ENCODE assay signal across 27 cellular contexts in genomic region chr1:161179698-161180097, GRCh38. TPM values are rescaled to one million over a fixed set of nuclear protein-coding genes. Genes with fewer than 3 reads are reported as not detected.
DNase-seq lines count a peak whose midpoint lies in the region; ATAC-seq and TF ChIP-seq lines count a peak whose summit lies in the region.
"Had no signal": no experiment of that assay in that cellular context is flagged by ENCODE, and none has a peak within 500 bp of the region (broad histone marks: within the 10 kb centered on the region; RNA-seq: fewer than 3 reads in every experiment).

No MANE protein-coding gene starts in this region.

- no peaks in the 10 kb centered on the region for H3K9me3 ChIP-seq in CD8-positive, alpha-beta T cell (ENCODE audit: low read length)
- H3K9me3 ChIP-seq: gastrocnemius medialis, psoas muscle, thoracic aorta had no signal

- no peaks in the 10 kb centered on the region for H3K9me3 Mint-ChIP-seq in activated CD4-positive, alpha-beta memory T cell treated with anti-CD3 and anti-CD28 coated beads, Interleukin-2, amount 10 ng/mL, durations not matched to agents 7 days and 5 days
- H3K9me3 Mint-ChIP-seq in activated CD4-positive, alpha-beta memory T cell treated with anti-CD3 and anti-CD28 coated beads for 36 hours, result no peaks in the 10 kb centered on the region
- H3K9me3 Mint-ChIP-seq in central memory CD8-positive, alpha-beta T cell, result no peaks in the 10 kb centered on the region
- H3K9me3 Mint-ChIP-seq in nephron, result no peaks in the 10 kb centered on the region
- no peaks in the 10 kb centered on the region for H3K9me3 Mint-ChIP-seq in CD8-positive, alpha-beta T cell

- POLR2A ChIA-PET in activated CD4-positive, alpha-beta memory T cell treated with anti-CD3 and anti-CD28 coated beads, Interleukin-2, amount 10 ng/mL, durations not matched to agents 7 days and 5 days (lab: Charles Lee), result interaction anchor here (1.0 to 1.9 kb wide), 2 partner anchors 10 to 13 kb away, joined by 3 to 9 read pairs; partner anchors contain the start of gene PPOX
- POLR2A ChIA-PET in activated CD4-positive, alpha-beta memory T cell treated with anti-CD3 and anti-CD28 coated beads for 36 hours (lab: Charles Lee), result no interaction called here
- POLR2A ChIA-PET in CD8-positive, alpha-beta T cell (lab: Charles Lee), result interaction anchor here (0.9 to 5.5 kb wide), 2 partner anchors 13 to 46 kb away, joined by 3 to 36 read pairs; partner anchors contain the start of genes PPOX and TOMM40L

- H3K36me3 Mint-ChIP-seq in activated CD4-positive, alpha-beta memory T cell treated with anti-CD3 and anti-CD28 coated beads, Interleukin-2, amount 10 ng/mL, durations not matched to agents 7 days and 5 days (ENCODE audit: low read depth), result peaks cover 28% of the 10 kb centered on the region
- peaks cover 7% of the 10 kb centered on the region for H3K36me3 Mint-ChIP-seq in activated CD4-positive, alpha-beta memory T cell treated with anti-CD3 and anti-CD28 coated beads for 36 hours
- H3K36me3 Mint-ChIP-seq in central memory CD8-positive, alpha-beta T cell (ENCODE audit: insufficient read depth), result peaks cover 25% of the 10 kb centered on the region
- peaks cover 9% of the 10 kb centered on the region for H3K36me3 Mint-ChIP-seq in nephron (ENCODE audit: low read depth)
- peaks cover 24% of the 10 kb centered on the region for H3K36me3 Mint-ChIP-seq in CD8-positive, alpha-beta T cell

- no peak overlapping the region for H3K4me3 ChIP-seq in LNCaP clone FGC (ENCODE audit: low read depth, low read length)
- no peak overlapping the region for H3K4me3 ChIP-seq in CD8-positive, alpha-beta T cell (ENCODE audit: low read depth, low read length)
- H3K4me3 ChIP-seq: cardiac muscle cell, coronary artery, gastrocnemius medialis, hepatocyte, PC-9, psoas muscle, thoracic aorta had no signal

- CTCF ChIA-PET in activated CD4-positive, alpha-beta memory T cell treated with anti-CD3 and anti-CD28 coated beads, Interleukin-2, amount 10 ng/mL, durations not matched to agents 7 days and 5 days (lab: Charles Lee), result interaction anchor here (1.0 to 5.5 kb wide), 5 partner anchors 13 to 202 kb away, joined by 3 to 79 read pairs (median 69); partner anchors contain the start of genes NDUFS2, PPOX and TOMM40L
- CTCF ChIA-PET in activated CD4-positive, alpha-beta memory T cell treated with anti-CD3 and anti-CD28 coated beads for 36 hours (lab: Charles Lee), result interaction anchor here (0.9 to 5.3 kb wide), 4 partner anchors 14 to 46 kb away, joined by 3 to 45 read pairs (median 23); partner anchors contain the start of genes PPOX and TOMM40L
- CTCF ChIA-PET in CD8-positive, alpha-beta T cell (lab: Charles Lee), result interaction anchor here (1.1 to 5.8 kb wide), 6 partner anchors 12 to 202 kb away, joined by 3 to 71 read pairs (median 17); partner anchors contain the start of genes PPOX and TOMM40L

- H3K4me1 Mint-ChIP-seq in activated CD4-positive, alpha-beta memory T cell treated with anti-CD3 and anti-CD28 coated beads, Interleukin-2, amount 10 ng/mL, durations not matched to agents 7 days and 5 days, result peaks cover 82% of the 10 kb centered on the region
- peaks cover 73% of the 10 kb centered on the region for H3K4me1 Mint-ChIP-seq in activated CD4-positive, alpha-beta memory T cell treated with anti-CD3 and anti-CD28 coated beads for 36 hours (ENCODE audit: low read depth)
- H3K4me1 Mint-ChIP-seq in central memory CD8-positive, alpha-beta T cell, result peaks cover 82% of the 10 kb centered on the region
- H3K4me1 Mint-ChIP-seq in nephron, result peaks cover 30% of the 10 kb centered on the region
- H3K4me1 Mint-ChIP-seq in CD8-positive, alpha-beta T cell (ENCODE audit: low read depth), result peaks cover 81% of the 10 kb centered on the region

- TF ChIP-seq CTCF in LNCaP clone FGC (IDR thresholded peaks at IDR 0.05; ENCODE audit: control insufficient read depth, extremely low read depth, insufficient read depth), result no peak
- no peak for TF ChIP-seq CTCF in nephron (IDR thresholded peaks at IDR 0.05; ENCODE audit: unreplicated experiment in 3 of 3)
- no peak for TF ChIP-seq CTCF in CD8-positive, alpha-beta T cell (IDR thresholded peaks at IDR 0.05)

- no peak overlapping the region for H3K27ac ChIP-seq in CD8-positive, alpha-beta T cell (ENCODE audit: low read depth, low read length)
- H3K27ac ChIP-seq: cardiac muscle cell, coronary artery, gastrocnemius medialis, hepatocyte, PC-9, psoas muscle, thoracic aorta had no signal

- H3K36me3 ChIP-seq in CD8-positive, alpha-beta T cell (ENCODE audit: insufficient read depth, low read length), result peaks cover 10% of the 10 kb centered on the region
- H3K36me3 ChIP-seq: thoracic aorta had no signal

- intact Hi-C loops in activated CD4-positive, alpha-beta memory T cell treated with anti-CD3 and anti-CD28 coated beads for 36 hours (cut with micrococcal nuclease), result loop anchor here (5.0 kb wide), 1 partner anchor 203 kb away; no protein-coding TSS in a partner anchor
- intact Hi-C loops in CD8-positive, alpha-beta T cell (cut with DNase I, micrococcal nuclease), result no loop called here

- no peaks in the 10 kb centered on the region for H3K27me3 ChIP-seq in CD8-positive, alpha-beta T cell (ENCODE audit: insufficient read depth, low read length)
- H3K27me3 ChIP-seq: cardiac muscle cell, gastrocnemius medialis, hepatocyte had no signal

- no peaks in the 10 kb centered on the region for H3K27me3 Mint-ChIP-seq in activated CD4-positive, alpha-beta memory T cell treated with anti-CD3 and anti-CD28 coated beads, Interleukin-2, amount 10 ng/mL, durations not matched to agents 7 days and 5 days
- no peaks in the 10 kb centered on the region for H3K27me3 Mint-ChIP-seq in activated CD4-positive, alpha-beta memory T cell treated with anti-CD3 and anti-CD28 coated beads for 36 hours
- no peaks in the 10 kb centered on the region for H3K27me3 Mint-ChIP-seq in central memory CD8-positive, alpha-beta T cell
- H3K27me3 Mint-ChIP-seq in nephron (ENCODE audit: low read depth), result no peaks in the 10 kb centered on the region
- no peaks in the 10 kb centered on the region for H3K27me3 Mint-ChIP-seq in CD8-positive, alpha-beta T cell (ENCODE audit: low read depth)

- H3K4me1 ChIP-seq in CD8-positive, alpha-beta T cell (ENCODE audit: insufficient read depth, low read length), result peaks cover 74% of the 10 kb centered on the region

- H3K4me3 Mint-ChIP-seq in activated CD4-positive, alpha-beta memory T cell treated with anti-CD3 and anti-CD28 coated beads, Interleukin-2, amount 10 ng/mL, durations not matched to agents 7 days and 5 days, result no peak overlapping the region
- H3K4me3 Mint-ChIP-seq in activated CD4-positive, alpha-beta memory T cell treated with anti-CD3 and anti-CD28 coated beads for 36 hours, result no peak overlapping the region
- no peak overlapping the region for H3K4me3 Mint-ChIP-seq in central memory CD8-positive, alpha-beta T cell
- H3K4me3 Mint-ChIP-seq in nephron, result peak overlapping the region; percentile 42 to 78 (median 64)
- no peak overlapping the region for H3K4me3 Mint-ChIP-seq in CD8-positive, alpha-beta T cell

- H3K27ac Mint-ChIP-seq in activated CD4-positive, alpha-beta memory T cell treated with anti-CD3 and anti-CD28 coated beads, Interleukin-2, amount 10 ng/mL, durations not matched to agents 7 days and 5 days, result peak overlapping the region; percentile 13
- no peak overlapping the region for H3K27ac Mint-ChIP-seq in activated CD4-positive, alpha-beta memory T cell treated with anti-CD3 and anti-CD28 coated beads for 36 hours
- H3K27ac Mint-ChIP-seq in central memory CD8-positive, alpha-beta T cell (ENCODE audit: low read depth), result peak overlapping the region; percentile 95
- no peak overlapping the region for H3K27ac Mint-ChIP-seq in nephron
- no peak overlapping the region for H3K27ac Mint-ChIP-seq in CD8-positive, alpha-beta T cell

- no peak for ATAC-seq in central memory CD8-positive, alpha-beta T cell (replicated peaks; ENCODE audit: extremely low read depth, poor library complexity, severe bottlenecking)
- ATAC-seq in GM21423 (IDR thresholded peaks at IDR 0.05; ENCODE audit: unreplicated experiment), result no peak
- ATAC-seq in CD8-positive, alpha-beta T cell, result no peak
- ATAC-seq: gastrocnemius medialis, left colon, psoas muscle, Right ventricle myocardium inferior had no signal

- DNase-seq in activated CD4-positive, alpha-beta memory T cell treated with anti-CD3 and anti-CD28 coated beads, Interleukin-2, amount 10 ng/mL, durations not matched to agents 7 days and 5 days, result no peak
- no peak for DNase-seq in activated CD4-positive, alpha-beta memory T cell treated with anti-CD3 and anti-CD28 coated beads for 36 hours
- DNase-seq in LNCaP clone FGC (ENCODE audit: low read depth) (peak; percentile 74), NCI-H510A treated with DMSO at 0.1 percent for 48 hours (lab: John Stamatoyannopoulos, UW) (no peak)
- no peak for DNase-seq in central memory CD8-positive, alpha-beta T cell (ENCODE audit: low spot score in 2 of 2)
- DNase-seq in CD8-positive, alpha-beta T cell, result no peak
- DNase-seq: activated CD4-positive, alpha-beta T cell treated with anti-CD3 and anti-CD28 coated beads, Interleukin-2, amount 50 U/mL, for 4 hours; activated CD4-positive, CD25-positive, alpha-beta regulatory T cell; anterior cingulate cortex; gastrocnemius medialis; H7; left colon; mammary epithelial cell; NCI-H1694; NCI-H510A; nucleus accumbens; stimulated activated CD4-positive, alpha-beta T cell treated with anti-CD3 and anti-CD28 coated beads, Interleukin-4, amount 100 ng/mL, for 4 hours; stimulated activated naive CD4-positive, alpha-beta T cell treated with Interleukin-2 at 50 U/mL for 16 hours had no signal

RNA-seq across cellular contexts. Expression of gene B4GALT3, which starts 2.4 kb away (rescaled TPM):
- total RNA-seq in activated CD4-positive, alpha-beta memory T cell treated with anti-CD3 and anti-CD28 coated beads, Interleukin-2, amount 10 ng/mL, durations not matched to agents 7 days and 5 days, result 10 to 100 TPM; 55.0 to 56.7 TPM
- 10 to 100 TPM; 46.3 to 50.9 TPM for total RNA-seq in activated CD4-positive, alpha-beta memory T cell treated with anti-CD3 and anti-CD28 coated beads for 36 hours
- 10 to 100 TPM; 33.8 to 36.4 TPM for total RNA-seq in CD8-positive, alpha-beta T cell

RNA-seq across cellular contexts. Expression of gene PPOX, which starts 13.5 kb away (rescaled TPM):
- 10 to 100 TPM; 32.9 to 33.2 TPM for total RNA-seq in activated CD4-positive, alpha-beta memory T cell treated with anti-CD3 and anti-CD28 coated beads, Interleukin-2, amount 10 ng/mL, durations not matched to agents 7 days and 5 days
- 10 to 100 TPM; 27.0 to 30.7 TPM for total RNA-seq in activated CD4-positive, alpha-beta memory T cell treated with anti-CD3 and anti-CD28 coated beads for 36 hours
- total RNA-seq in CD8-positive, alpha-beta T cell, result 10 to 100 TPM; 18.5 to 19.8 TPM

RNA-seq across cellular contexts. Expression of gene ADAMTS4, which starts 19.2 kb away (rescaled TPM):
- 1 to 10 TPM in 1 of 2 experiments, under 1 TPM in 1; 0.83 to 1.2 TPM for total RNA-seq in activated CD4-positive, alpha-beta memory T cell treated with anti-CD3 and anti-CD28 coated beads, Interleukin-2, amount 10 ng/mL, durations not matched to agents 7 days and 5 days
- total RNA-seq in activated CD4-positive, alpha-beta memory T cell treated with anti-CD3 and anti-CD28 coated beads for 36 hours, result 1 to 10 TPM; 2.3 to 3.0 TPM
- total RNA-seq in CD8-positive, alpha-beta T cell, result under 1 TPM; 0.22 to 0.56 TPM
- total RNA-seq: PC-9 had no signal

RNA-seq across cellular contexts. Expression of gene USP21, which starts 20.4 kb away (rescaled TPM):
- 10 to 100 TPM; 32.5 to 34.8 TPM for total RNA-seq in activated CD4-positive, alpha-beta memory T cell treated with anti-CD3 and anti-CD28 coated beads, Interleukin-2, amount 10 ng/mL, durations not matched to agents 7 days and 5 days
- 10 to 100 TPM; 25.4 to 28.6 TPM for total RNA-seq in activated CD4-positive, alpha-beta memory T cell treated with anti-CD3 and anti-CD28 coated beads for 36 hours
- 10 to 100 TPM; 34.8 to 38.1 TPM for total RNA-seq in CD8-positive, alpha-beta T cell

RNA-seq across cellular contexts. Expression of gene NDUFS2, which starts 22.5 kb away (rescaled TPM):
- total RNA-seq in activated CD4-positive, alpha-beta memory T cell treated with anti-CD3 and anti-CD28 coated beads, Interleukin-2, amount 10 ng/mL, durations not matched to agents 7 days and 5 days, result 10 to 100 TPM; 83.0 to 87.3 TPM
- 100 to 1,000 TPM in 1 of 2 experiments, 10 to 100 TPM in 1; 98.3 to 103 TPM for total RNA-seq in activated CD4-positive, alpha-beta memory T cell treated with anti-CD3 and anti-CD28 coated beads for 36 hours
- total RNA-seq in CD8-positive, alpha-beta T cell, result 10 to 100 TPM; 53.0 to 63.4 TPM

Comparison
In these comparisons a context has a peak if more than half of its experiments do, and no peak if none do; other contexts are left out.
1. H3K27ac Mint-ChIP-seq: peak in activated CD4-positive, alpha-beta memory T cell treated with anti-CD3 and anti-CD28 coated beads, Interleukin-2, amount 10 ng/mL, durations not matched to agents 7 days and 5 days (single experiment) and central memory CD8-positive, alpha-beta T cell (single experiment); none in activated CD4-positive, alpha-beta memory T cell treated with anti-CD3 and anti-CD28 coated beads for 36 hours (single experiment), nephron (0 of 3) and CD8-positive, alpha-beta T cell (single experiment).
2. H3K4me3 Mint-ChIP-seq: peak in nephron (3 of 3); none in activated CD4-positive, alpha-beta memory T cell treated with anti-CD3 and anti-CD28 coated beads, Interleukin-2, amount 10 ng/mL, durations not matched to agents 7 days and 5 days (single experiment), activated CD4-positive, alpha-beta memory T cell treated with anti-CD3 and anti-CD28 coated beads for 36 hours (single experiment), central memory CD8-positive, alpha-beta T cell (single experiment) and CD8-positive, alpha-beta T cell (single experiment).